In genomic region chr2:216880509-216881184, GRCh38 we compare ENCODE assay signal across 13 cellular contexts. TPM values are rescaled to one million over a fixed set of nuclear protein-coding genes. Genes with fewer than 3 reads are reported as not detected.
DNase-seq lines count a peak whose midpoint lies in the region; ATAC-seq, FAIRE-seq and TF ChIP-seq lines count a peak whose summit lies in the region.
"Had no signal": no experiment of that assay in that cellular context is flagged by ENCODE, and none has a peak within 500 bp of the region (broad histone marks: within the 10 kb centered on the region; RNA-seq: fewer than 3 reads in every experiment).

No MANE protein-coding gene starts in this region.

- H3K4me1 ChIP-seq in osteoblast (ENCODE audit: insufficient read depth, low read length), result no peaks in the 10 kb centered on the region

- no peaks in the 10 kb centered on the region for H3K9me3 ChIP-seq in osteoblast (ENCODE audit: low read depth, low read length)

- no peaks in the 10 kb centered on the region for H3K27me3 Mint-ChIP-seq in chondrocyte (ENCODE audit: low read depth)

- no peak overlapping the region for H3K27ac ChIP-seq in osteoblast (ENCODE audit: low read depth, low read length)
- H3K27ac ChIP-seq: GM23248, RWPE1 had no signal

- no peaks in the 10 kb centered on the region for H3K27me3 ChIP-seq in osteoblast (ENCODE audit: insufficient read depth, low read length)

- no peak for TF ChIP-seq CTCF in chondrocyte (IDR thresholded peaks at IDR 0.05)
- TF ChIP-seq CTCF in osteoblast (IDR thresholded peaks at IDR 0.05; ENCODE audit: extremely low read depth, low read depth, low read length), result no peak

- H3K27ac Mint-ChIP-seq in chondrocyte (ENCODE audit: unreplicated experiment), result peak overlapping the region; percentile 76

- H3K4me3 ChIP-seq in osteoblast (ENCODE audit: insufficient read depth, low read length), result no peak overlapping the region
- H3K4me3 ChIP-seq: GM23248 had no signal

- no peaks in the 10 kb centered on the region for H3K79me2 ChIP-seq in osteoblast (ENCODE audit: insufficient read depth, low read length)

- peaks cover 2% of the 10 kb centered on the region for H3K36me3 Mint-ChIP-seq in chondrocyte (ENCODE audit: low read depth)
- H3K36me3 Mint-ChIP-seq: CD4-positive, alpha-beta memory T cell had no signal

- H3K9me3 Mint-ChIP-seq in chondrocyte (ENCODE audit: low read depth), result peaks cover under 1% of the 10 kb centered on the region

- H3K4me3 Mint-ChIP-seq in chondrocyte (ENCODE audit: unreplicated experiment), result no peak overlapping the region

- no peak for FAIRE-seq in GM12892 (lab: Jason Lieb, UNC)

- no peak for TF ChIP-seq POLR2A in GM12892 (IDR thresholded peaks at IDR 0.05; ENCODE audit: low read depth, low read length)

- H3K36me3 ChIP-seq in osteoblast (ENCODE audit: insufficient read depth, low read length), result no peaks in the 10 kb centered on the region

- no peaks in the 10 kb centered on the region for H4K20me1 ChIP-seq in osteoblast (ENCODE audit: insufficient read depth, low read length)

- H3K4me1 Mint-ChIP-seq in chondrocyte (ENCODE audit: low read depth), result peaks cover 16% of the 10 kb centered on the region

- no peak overlapping the region for H2AFZ ChIP-seq in osteoblast (ENCODE audit: low read length)
- H2AFZ ChIP-seq: GM23248 had no signal

- H3K4me2 ChIP-seq in osteoblast (ENCODE audit: insufficient read depth, low read length), result no peak overlapping the region

- no peak for ATAC-seq in GM21447 (IDR thresholded peaks at IDR 0.05; ENCODE audit: unreplicated experiment)

- DNase-seq in Daoy (ENCODE audit: low read depth) (peak; percentile 15), NCI-H2196 treated with DMSO at 0.1 percent for 48 hours (lab: John Stamatoyannopoulos, UW; ENCODE audit: unreplicated experiment) (peak; percentile 83), chondrocyte (ENCODE audit: low spot score) (no peak), osteoblast (ENCODE audit: insufficient read length, low spot score, missing footprints) (peak; percentile 81), NCI-H1930 (lab: John Stamatoyannopoulos, UW) (no peak), hypothalamus (lab: John Stamatoyannopoulos, UW) (no peak), GM12892 (ENCODE audit: insufficient read length) (no peak)
- DNase-seq: activated effector memory CD4-positive, alpha-beta T cell treated with Interleukin-2 at 50 U/mL for 16 hours; CD4-positive, alpha-beta memory T cell; GM23248; NCI-H2171 treated with DMSO at 0.1 percent for 48 hours had no signal

RNA-seq across cellular contexts. Expression of gene TNP1, which starts 20.8 kb away (rescaled TPM):
- total RNA-seq in Daoy (2014; rRNA removed; shearing (Covaris generic)), result not detected in 2 replicates
- total RNA-seq in chondrocyte (not detected in 3 replicates), osteoblast (not detected in 2 replicates)
- polyA plus RNA-seq in GM12892 (2012; ENCODE audit: missing spikeins), result not detected
- total RNA-seq: CD4-positive, alpha-beta memory T cell; GM23248 had no signal
- polyA plus RNA-seq: CD4-positive, alpha-beta memory T cell; GM23248 had no signal

Comparison
In these comparisons a context has a peak if more than half of its experiments do, and no peak if none do; other contexts are left out.
1. DNase-seq: peak in Daoy (single experiment), NCI-H2196 treated with DMSO at 0.1 percent for 48 hours (single experiment) and osteoblast (single experiment); none in chondrocyte (single experiment), NCI-H1930 (0 of 2), hypothalamus (0 of 51) and GM12892 (single experiment).